1 cellular context compared by ENCODE assay signal in genomic region chr22:46490538-46490937, GRCh38.
TF ChIP-seq lines count a peak whose summit lies in the region.

No MANE protein-coding gene starts in this region.

TF ChIP-seq in GM12878, 131 proteins besides CTCF, POLR2A, EP300 and RAD21 (continued from another document):
- no peak for TF ChIP-seq ZNF687 (IDR thresholded peaks at IDR 0.05)
